Comparison of ENCODE assay signal across 1 cellular context in genomic region chr10:87976101-87976743, GRCh38.
A peak's percentile ranks its signal among the peaks of the same experiment; 100 is the strongest.
TF ChIP-seq lines count a peak whose summit lies in the region.

No MANE protein-coding gene starts in this region.

TF ChIP-seq in GM23338, 12 proteins besides CTCF, POLR2A, EP300 and RAD21:
- no peak for TF ChIP-seq ZNF462 (CRISPR knock-in tag; IDR thresholded peaks at IDR 0.05)
- TF ChIP-seq CREB1 (CRISPR knock-in tag; IDR thresholded peaks at IDR 0.05; ENCODE audit: low read depth) = peak; percentile 42; the same call in 1 of the 2 replicates
- TF ChIP-seq POLR2AphosphoS5 (IDR thresholded peaks at IDR 0.05; ENCODE audit: low read depth) = no peak
- TF ChIP-seq ZNF331 (CRISPR knock-in tag; IDR thresholded peaks at IDR 0.05; ENCODE audit: low read depth) = no peak
- TF ChIP-seq EZH2 (IDR thresholded peaks at IDR 0.05; ENCODE audit: low read depth, unreplicated experiment) = no peak
